ENCODE assay signal across 8 cellular contexts in the genomic region with DNA sequence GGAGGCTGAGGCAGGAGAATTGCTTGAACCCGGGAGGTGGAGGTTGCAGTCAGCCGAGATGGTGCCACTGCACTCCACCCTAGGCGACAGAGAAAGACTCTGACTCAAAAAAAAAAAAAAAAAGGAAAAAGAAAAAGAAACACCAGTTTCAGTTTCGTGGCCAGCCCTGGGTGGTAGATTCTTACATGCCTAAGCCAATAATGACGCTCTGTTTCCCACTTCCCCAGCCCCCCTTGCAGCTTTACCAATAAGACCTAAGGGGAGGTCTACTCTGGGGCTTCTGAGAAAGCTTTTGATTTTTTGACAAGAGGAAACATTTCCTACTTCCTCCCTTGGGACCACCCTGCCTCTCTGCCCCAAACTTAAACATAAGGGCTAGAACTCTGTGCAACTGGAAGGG. TPM values are rescaled to one million over a fixed set of nuclear protein-coding genes. Genes with fewer than 3 reads are reported as not detected.
A peak's percentile ranks its signal among the peaks of the same experiment; 100 is the strongest.
DNase-seq lines count a peak whose midpoint lies in the region; ATAC-seq and TF ChIP-seq lines count a peak whose summit lies in the region.

No MANE protein-coding gene starts in this region.

- H3K4me1 Mint-ChIP-seq in T-helper 17 cell (peaks cover 17% of the 10 kb centered on the region), chondrocyte (ENCODE audit: low read depth) (peaks cover 20% of the 10 kb centered on the region)

- ATAC-seq in HG02763 (IDR thresholded peaks at IDR 0.05; ENCODE audit: unreplicated experiment) (peak; percentile 44), T-helper 17 cell (peak; percentile 89)

- H3K9me3 Mint-ChIP-seq in chondrocyte (ENCODE audit: low read depth) = no peaks in the 10 kb centered on the region

- H3K4me3 ChIP-seq in hepatocyte = no peak overlapping the region

- H3K27ac Mint-ChIP-seq in T-helper 17 cell (peak overlapping the region; percentile 87), chondrocyte (ENCODE audit: unreplicated experiment) (peak overlapping the region; percentile 66)

- no peaks in the 10 kb centered on the region for H3K9me2 ChIP-seq in hepatocyte (replicated peaks; ENCODE audit: insufficient read depth)

- H3K27me3 Mint-ChIP-seq in T-helper 17 cell = no peaks in the 10 kb centered on the region
- H3K27me3 Mint-ChIP-seq in chondrocyte (ENCODE audit: low read depth) = no peaks in the 10 kb centered on the region

- H3K36me3 Mint-ChIP-seq in T-helper 17 cell (ENCODE audit: low read depth) (no peaks in the 10 kb centered on the region), chondrocyte (ENCODE audit: low read depth) (no peaks in the 10 kb centered on the region)

- no peak overlapping the region for H3K4me2 ChIP-seq in hepatocyte

- H3K4me3 Mint-ChIP-seq in T-helper 17 cell (peak overlapping the region; percentile 57), chondrocyte (ENCODE audit: unreplicated experiment) (peak overlapping the region; percentile 3)

- H3K4me1 ChIP-seq in hepatocyte (ENCODE audit: insufficient read depth) = no peaks in the 10 kb centered on the region

- H3K36me3 ChIP-seq in hepatocyte (replicated peaks; ENCODE audit: insufficient read depth, low read depth) = no peaks in the 10 kb centered on the region

- 83% methylated on average over 5 of the region's 5 CpGs for WGBS in hepatocyte (ENCODE audit: low lambda C conversion rate, missing lambda C conversion rate)

- no peak for TF ChIP-seq CTCF in chondrocyte (IDR thresholded peaks at IDR 0.05)
- no peak for TF ChIP-seq CTCF in hepatocyte (IDR thresholded peaks at IDR 0.05; ENCODE audit: poor library complexity)

- no peaks in the 10 kb centered on the region for H4K20me1 ChIP-seq in hepatocyte (ENCODE audit: insufficient read depth, poor library complexity, severe bottlenecking)

- no peak for DNase-seq in T-helper 17 cell
- no peak for DNase-seq in chondrocyte (ENCODE audit: low spot score)
- DNase-seq in stimulated activated CD8-positive, alpha-beta memory T cell treated with anti-CD3 and anti-CD28 coated beads, Interleukin-7, amount 100 ng/mL, for 4 hours (ENCODE audit: low read depth in 2 of 2) = peak; percentile 58 to 60
- DNase-seq in NCI-H2107 treated with DMSO at 0.1 percent for 48 hours (lab: John Stamatoyannopoulos, UW; ENCODE audit: unreplicated experiment) = no peak
- no peak for DNase-seq in NCI-H1092 treated with DMSO at 0.1 percent for 48 hours (lab: John Stamatoyannopoulos, UW)
- no peak for DNase-seq in hepatocyte (ENCODE audit: low spot score)
- no peak for DNase-seq in NK-92 (lab: John Stamatoyannopoulos, UW; ENCODE audit: unreplicated experiment)

- H3K27me3 ChIP-seq in hepatocyte = no peaks in the 10 kb centered on the region

- H3K27ac ChIP-seq in hepatocyte = no peak overlapping the region

- no peaks in the 10 kb centered on the region for H3K79me2 ChIP-seq in hepatocyte

- no peak overlapping the region for H2AFZ ChIP-seq in hepatocyte

- no peaks in the 10 kb centered on the region for H3K9me3 ChIP-seq in T-helper 17 cell (ENCODE audit: control insufficient read depth, low read length, poor library complexity, severe bottlenecking)
- no peaks in the 10 kb centered on the region for H3K9me3 ChIP-seq in hepatocyte (ENCODE audit: low read depth)

RNA-seq across cellular contexts. Expression of a gene that starts 30.0 kb away (rescaled TPM):
- total RNA-seq in T-helper 17 cell (10 to 100 TPM; 33.2 to 83.9 TPM), chondrocyte (5.9 to 18.1 TPM (median 16.4 TPM) in 3 replicates), hepatocyte (16.4 and 21.0 TPM in 2 replicates)
- polyA plus RNA-seq in hepatocyte = 7.5 and 9.3 TPM in 2 replicates

Comparison
In these comparisons a context has a peak if more than half of its experiments do, and no peak if none do; other contexts are left out.
1. DNase-seq: peak in stimulated activated CD8-positive, alpha-beta memory T cell treated with anti-CD3 and anti-CD28 coated beads, Interleukin-7, amount 100 ng/mL, for 4 hours (2 of 2); none in T-helper 17 cell (0 of 3), chondrocyte (single experiment), NCI-H2107 treated with DMSO at 0.1 percent for 48 hours (single experiment), NCI-H1092 treated with DMSO at 0.1 percent for 48 hours (single experiment), hepatocyte (single experiment) and NK-92 (single experiment).